Comparison of ENCODE assay signal across 1 cellular context in the genomic region with DNA sequence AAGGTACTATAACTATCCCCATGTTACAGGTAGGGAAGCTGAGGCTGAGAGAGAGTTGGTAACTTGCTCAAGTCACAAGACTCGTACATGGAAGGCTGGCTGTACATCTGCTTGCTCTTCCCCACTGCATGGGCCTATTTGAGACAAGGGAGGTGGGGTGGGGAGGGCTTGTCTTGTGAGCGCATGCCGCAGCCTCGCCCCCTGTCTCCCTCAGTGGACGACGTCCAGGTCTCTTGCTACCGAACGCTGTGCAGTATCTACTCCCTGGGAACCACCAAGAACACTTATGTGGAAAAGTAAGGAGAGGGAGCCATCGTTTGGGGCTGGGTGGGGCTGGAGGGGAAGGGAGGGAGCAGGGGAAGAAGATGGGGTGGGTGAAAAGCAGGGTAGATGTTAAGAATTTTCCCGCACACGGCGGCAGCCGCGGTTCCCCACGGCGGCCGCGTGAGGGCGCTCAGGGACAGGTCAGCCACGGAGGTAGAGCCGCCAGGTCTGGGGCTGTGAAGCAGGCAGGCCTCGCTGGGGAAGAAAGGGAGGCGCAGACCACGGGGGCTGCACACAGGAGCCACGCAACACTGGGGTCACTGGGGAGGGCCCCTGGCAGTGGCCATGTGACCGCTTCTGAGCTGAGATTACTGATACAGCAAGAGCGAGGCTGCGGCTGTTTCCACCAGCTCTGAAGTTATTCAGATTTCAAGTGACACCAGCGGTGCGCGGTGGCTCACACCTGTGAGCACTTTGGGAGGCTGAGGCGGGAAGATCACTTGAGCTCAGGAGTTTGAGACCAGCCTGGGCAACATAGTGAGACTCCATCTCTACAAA.
TF ChIP-seq lines count a peak whose summit lies in the region.

No MANE protein-coding gene starts in this region.

TF ChIP-seq in HEK293, 187 proteins besides CTCF, POLR2A, EP300 and RAD21 (continued from another document and continues in another):
- no peak for TF ChIP-seq ZNF621 (tag by site-specific recombination; IDR thresholded peaks at IDR 0.05)
- TF ChIP-seq, protein P1, sequence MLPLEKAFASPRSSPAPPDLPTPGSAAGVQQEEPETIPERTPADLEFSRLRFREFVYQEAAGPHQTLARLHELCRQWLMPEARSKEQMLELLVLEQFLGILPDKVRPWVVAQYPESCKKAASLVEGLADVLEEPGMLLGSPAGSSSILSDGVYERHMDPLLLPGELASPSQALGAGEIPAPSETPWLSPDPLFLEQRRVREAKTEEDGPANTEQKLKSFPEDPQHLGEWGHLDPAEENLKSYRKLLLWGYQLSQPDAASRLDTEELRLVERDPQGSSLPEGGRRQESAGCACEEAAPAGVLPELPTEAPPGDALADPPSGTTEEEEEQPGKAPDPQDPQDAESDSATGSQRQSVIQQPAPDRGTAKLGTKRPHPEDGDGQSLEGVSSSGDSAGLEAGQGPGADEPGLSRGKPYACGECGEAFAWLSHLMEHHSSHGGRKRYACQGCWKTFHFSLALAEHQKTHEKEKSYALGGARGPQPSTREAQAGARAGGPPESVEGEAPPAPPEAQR (tag by site-specific recombination; IDR thresholded peaks at IDR 0.05), result no peak
- TF ChIP-seq GFI1B (tag by site-specific recombination; IDR thresholded peaks at IDR 0.05), result no peak
- no peak for TF ChIP-seq ZNF433 (tag by site-specific recombination; IDR thresholded peaks at IDR 0.05; ENCODE audit: low read depth)
- no peak for TF ChIP-seq ZNF768 (tag by site-specific recombination; IDR thresholded peaks at IDR 0.05)
- no peak for TF ChIP-seq ZNF777 (tag by site-specific recombination; IDR thresholded peaks at IDR 0.05; ENCODE audit: borderline replicate concordance)
- TF ChIP-seq, protein P2, sequence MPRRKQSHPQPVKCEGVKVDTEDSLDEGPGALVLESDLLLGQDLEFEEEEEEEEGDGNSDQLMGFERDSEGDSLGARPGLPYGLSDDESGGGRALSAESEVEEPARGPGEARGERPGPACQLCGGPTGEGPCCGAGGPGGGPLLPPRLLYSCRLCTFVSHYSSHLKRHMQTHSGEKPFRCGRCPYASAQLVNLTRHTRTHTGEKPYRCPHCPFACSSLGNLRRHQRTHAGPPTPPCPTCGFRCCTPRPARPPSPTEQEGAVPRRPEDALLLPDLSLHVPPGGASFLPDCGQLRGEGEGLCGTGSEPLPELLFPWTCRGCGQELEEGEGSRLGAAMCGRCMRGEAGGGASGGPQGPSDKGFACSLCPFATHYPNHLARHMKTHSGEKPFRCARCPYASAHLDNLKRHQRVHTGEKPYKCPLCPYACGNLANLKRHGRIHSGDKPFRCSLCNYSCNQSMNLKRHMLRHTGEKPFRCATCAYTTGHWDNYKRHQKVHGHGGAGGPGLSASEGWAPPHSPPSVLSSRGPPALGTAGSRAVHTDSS (tag by site-specific recombination; IDR thresholded peaks at IDR 0.05), result no peak
- no peak for TF ChIP-seq ZNF785 (tag by site-specific recombination; IDR thresholded peaks at IDR 0.05)
- peak; percentile 65; the same call in 1 of the 2 replicates for TF ChIP-seq SCRT1 (tag by site-specific recombination; IDR thresholded peaks at IDR 0.05; ENCODE audit: borderline replicate concordance)
- no peak for TF ChIP-seq ZNF19 (tag by site-specific recombination; IDR thresholded peaks at IDR 0.05; ENCODE audit: low read depth)
- no peak for TF ChIP-seq ZNF664 (tag by site-specific recombination; IDR thresholded peaks at IDR 0.05)
- TF ChIP-seq ZNF48 (tag by site-specific recombination; IDR thresholded peaks at IDR 0.05), result no peak
- 0 out of 2 replicates have a peak, but pooled peaks have one; percentile 41 for TF ChIP-seq ZNF24 (tag by site-specific recombination; IDR thresholded peaks at IDR 0.05)
- peak; percentile 59 for TF ChIP-seq KLF1 (tag by site-specific recombination; IDR thresholded peaks at IDR 0.05)
- no peak for TF ChIP-seq ZNF677 (tag by site-specific recombination; IDR thresholded peaks at IDR 0.05)
- no peak for TF ChIP-seq PRDM1 (tag by site-specific recombination; IDR thresholded peaks at IDR 0.05)
- no peak for TF ChIP-seq ZNF830 (tag by site-specific recombination; IDR thresholded peaks at IDR 0.05; ENCODE audit: low read depth)
- no peak for TF ChIP-seq ZFP41 (tag by site-specific recombination; IDR thresholded peaks at IDR 0.05; ENCODE audit: borderline replicate concordance)
- no peak for TF ChIP-seq HOXC10 (CRISPR knock-in tag; IDR thresholded peaks at IDR 0.05)
- TF ChIP-seq ZNF140 (tag by site-specific recombination; IDR thresholded peaks at IDR 0.05), result no peak
- no peak for TF ChIP-seq BCL11A (tag by site-specific recombination; IDR thresholded peaks at IDR 0.05; ENCODE audit: low read depth)
- TF ChIP-seq ZNF560 (tag by site-specific recombination; IDR thresholded peaks at IDR 0.05; ENCODE audit: borderline replicate concordance), result no peak
- no peak for TF ChIP-seq MEIS1 (CRISPR knock-in tag; IDR thresholded peaks at IDR 0.05; ENCODE audit: borderline replicate concordance)
- TF ChIP-seq, protein P3, sequence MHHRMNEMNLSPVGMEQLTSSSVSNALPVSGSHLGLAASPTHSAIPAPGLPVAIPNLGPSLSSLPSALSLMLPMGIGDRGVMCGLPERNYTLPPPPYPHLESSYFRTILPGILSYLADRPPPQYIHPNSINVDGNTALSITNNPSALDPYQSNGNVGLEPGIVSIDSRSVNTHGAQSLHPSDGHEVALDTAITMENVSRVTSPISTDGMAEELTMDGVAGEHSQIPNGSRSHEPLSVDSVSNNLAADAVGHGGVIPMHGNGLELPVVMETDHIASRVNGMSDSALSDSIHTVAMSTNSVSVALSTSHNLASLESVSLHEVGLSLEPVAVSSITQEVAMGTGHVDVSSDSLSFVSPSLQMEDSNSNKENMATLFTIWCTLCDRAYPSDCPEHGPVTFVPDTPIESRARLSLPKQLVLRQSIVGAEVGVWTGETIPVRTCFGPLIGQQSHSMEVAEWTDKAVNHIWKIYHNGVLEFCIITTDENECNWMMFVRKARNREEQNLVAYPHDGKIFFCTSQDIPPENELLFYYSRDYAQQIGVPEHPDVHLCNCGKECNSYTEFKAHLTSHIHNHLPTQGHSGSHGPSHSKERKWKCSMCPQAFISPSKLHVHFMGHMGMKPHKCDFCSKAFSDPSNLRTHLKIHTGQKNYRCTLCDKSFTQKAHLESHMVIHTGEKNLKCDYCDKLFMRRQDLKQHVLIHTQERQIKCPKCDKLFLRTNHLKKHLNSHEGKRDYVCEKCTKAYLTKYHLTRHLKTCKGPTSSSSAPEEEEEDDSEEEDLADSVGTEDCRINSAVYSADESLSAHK (tag by site-specific recombination; IDR thresholded peaks at IDR 0.05), result no peak
- TF ChIP-seq, protein P4, sequence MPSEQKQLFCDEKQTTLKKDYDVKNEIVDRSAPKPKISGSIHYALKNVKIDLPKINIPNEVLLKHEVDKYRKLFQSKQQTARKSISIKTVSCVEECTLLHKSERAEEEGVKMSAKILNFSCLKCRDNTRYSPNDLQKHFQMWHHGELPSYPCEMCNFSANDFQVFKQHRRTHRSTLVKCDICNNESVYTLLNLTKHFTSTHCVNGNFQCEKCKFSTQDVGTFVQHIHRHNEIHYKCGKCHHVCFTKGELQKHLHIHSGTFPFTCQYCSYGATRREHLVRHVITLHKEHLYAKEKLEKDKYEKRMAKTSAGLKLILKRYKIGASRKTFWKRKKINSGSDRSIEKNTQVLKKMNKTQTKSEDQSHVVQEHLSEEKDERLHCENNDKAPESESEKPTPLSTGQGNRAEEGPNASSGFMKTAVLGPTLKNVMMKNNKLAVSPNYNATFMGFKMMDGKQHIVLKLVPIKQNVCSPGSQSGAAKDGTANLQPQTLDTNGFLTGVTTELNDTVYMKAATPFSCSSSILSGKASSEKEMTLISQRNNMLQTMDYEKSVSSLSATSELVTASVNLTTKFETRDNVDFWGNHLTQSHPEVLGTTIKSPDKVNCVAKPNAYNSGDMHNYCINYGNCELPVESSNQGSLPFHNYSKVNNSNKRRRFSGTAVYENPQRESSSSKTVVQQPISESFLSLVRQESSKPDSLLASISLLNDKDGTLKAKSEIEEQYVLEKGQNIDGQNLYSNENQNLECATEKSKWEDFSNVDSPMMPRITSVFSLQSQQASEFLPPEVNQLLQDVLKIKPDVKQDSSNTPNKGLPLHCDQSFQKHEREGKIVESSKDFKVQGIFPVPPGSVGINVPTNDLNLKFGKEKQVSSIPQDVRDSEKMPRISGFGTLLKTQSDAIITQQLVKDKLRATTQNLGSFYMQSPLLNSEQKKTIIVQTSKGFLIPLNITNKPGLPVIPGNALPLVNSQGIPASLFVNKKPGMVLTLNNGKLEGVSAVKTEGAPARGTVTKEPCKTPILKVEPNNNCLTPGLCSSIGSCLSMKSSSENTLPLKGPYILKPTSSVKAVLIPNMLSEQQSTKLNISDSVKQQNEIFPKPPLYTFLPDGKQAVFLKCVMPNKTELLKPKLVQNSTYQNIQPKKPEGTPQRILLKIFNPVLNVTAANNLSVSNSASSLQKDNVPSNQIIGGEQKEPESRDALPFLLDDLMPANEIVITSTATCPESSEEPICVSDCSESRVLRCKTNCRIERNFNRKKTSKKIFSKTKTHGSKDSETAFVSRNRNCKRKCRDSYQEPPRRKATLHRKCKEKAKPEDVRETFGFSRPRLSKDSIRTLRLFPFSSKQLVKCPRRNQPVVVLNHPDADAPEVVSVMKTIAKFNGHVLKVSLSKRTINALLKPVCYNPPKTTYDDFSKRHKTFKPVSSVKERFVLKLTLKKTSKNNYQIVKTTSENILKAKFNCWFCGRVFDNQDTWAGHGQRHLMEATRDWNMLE (tag by site-specific recombination; conservative IDR thresholded peaks at IDR 0.05; ENCODE audit: low read depth), result no peak
- TF ChIP-seq ZNF132 (tag by site-specific recombination; IDR thresholded peaks at IDR 0.05; ENCODE audit: borderline replicate concordance), result no peak
- TF ChIP-seq, protein P5, sequence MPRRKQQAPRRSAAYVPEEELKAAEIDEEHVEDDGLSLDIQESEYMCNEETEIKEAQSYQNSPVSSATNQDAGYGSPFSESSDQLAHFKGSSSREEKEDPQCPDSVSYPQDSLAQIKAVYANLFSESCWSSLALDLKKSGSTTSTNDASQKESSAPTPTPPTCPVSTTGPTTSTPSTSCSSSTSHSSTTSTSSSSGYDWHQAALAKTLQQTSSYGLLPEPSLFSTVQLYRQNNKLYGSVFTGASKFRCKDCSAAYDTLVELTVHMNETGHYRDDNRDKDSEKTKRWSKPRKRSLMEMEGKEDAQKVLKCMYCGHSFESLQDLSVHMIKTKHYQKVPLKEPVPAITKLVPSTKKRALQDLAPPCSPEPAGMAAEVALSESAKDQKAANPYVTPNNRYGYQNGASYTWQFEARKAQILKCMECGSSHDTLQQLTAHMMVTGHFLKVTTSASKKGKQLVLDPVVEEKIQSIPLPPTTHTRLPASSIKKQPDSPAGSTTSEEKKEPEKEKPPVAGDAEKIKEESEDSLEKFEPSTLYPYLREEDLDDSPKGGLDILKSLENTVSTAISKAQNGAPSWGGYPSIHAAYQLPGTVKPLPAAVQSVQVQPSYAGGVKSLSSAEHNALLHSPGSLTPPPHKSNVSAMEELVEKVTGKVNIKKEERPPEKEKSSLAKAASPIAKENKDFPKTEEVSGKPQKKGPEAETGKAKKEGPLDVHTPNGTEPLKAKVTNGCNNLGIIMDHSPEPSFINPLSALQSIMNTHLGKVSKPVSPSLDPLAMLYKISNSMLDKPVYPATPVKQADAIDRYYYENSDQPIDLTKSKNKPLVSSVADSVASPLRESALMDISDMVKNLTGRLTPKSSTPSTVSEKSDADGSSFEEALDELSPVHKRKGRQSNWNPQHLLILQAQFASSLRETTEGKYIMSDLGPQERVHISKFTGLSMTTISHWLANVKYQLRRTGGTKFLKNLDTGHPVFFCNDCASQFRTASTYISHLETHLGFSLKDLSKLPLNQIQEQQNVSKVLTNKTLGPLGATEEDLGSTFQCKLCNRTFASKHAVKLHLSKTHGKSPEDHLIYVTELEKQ (tag by site-specific recombination; IDR thresholded peaks at IDR 0.05; ENCODE audit: borderline replicate concordance), result no peak
- TF ChIP-seq, protein P6, sequence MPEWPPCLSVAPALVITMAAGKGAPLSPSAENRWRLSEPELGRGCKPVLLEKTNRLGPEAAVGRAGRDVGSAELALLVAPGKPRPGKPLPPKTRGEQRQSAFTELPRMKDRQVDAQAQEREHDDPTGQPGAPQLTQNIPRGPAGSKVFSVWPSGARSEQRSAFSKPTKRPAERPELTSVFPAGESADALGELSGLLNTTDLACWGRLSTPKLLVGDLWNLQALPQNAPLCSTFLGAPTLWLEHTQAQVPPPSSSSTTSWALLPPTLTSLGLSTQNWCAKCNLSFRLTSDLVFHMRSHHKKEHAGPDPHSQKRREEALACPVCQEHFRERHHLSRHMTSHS (tag by site-specific recombination; IDR thresholded peaks at IDR 0.05), result no peak
- no peak for TF ChIP-seq ZFP3 (tag by site-specific recombination; IDR thresholded peaks at IDR 0.05; ENCODE audit: low read depth)
- TF ChIP-seq, protein P7, sequence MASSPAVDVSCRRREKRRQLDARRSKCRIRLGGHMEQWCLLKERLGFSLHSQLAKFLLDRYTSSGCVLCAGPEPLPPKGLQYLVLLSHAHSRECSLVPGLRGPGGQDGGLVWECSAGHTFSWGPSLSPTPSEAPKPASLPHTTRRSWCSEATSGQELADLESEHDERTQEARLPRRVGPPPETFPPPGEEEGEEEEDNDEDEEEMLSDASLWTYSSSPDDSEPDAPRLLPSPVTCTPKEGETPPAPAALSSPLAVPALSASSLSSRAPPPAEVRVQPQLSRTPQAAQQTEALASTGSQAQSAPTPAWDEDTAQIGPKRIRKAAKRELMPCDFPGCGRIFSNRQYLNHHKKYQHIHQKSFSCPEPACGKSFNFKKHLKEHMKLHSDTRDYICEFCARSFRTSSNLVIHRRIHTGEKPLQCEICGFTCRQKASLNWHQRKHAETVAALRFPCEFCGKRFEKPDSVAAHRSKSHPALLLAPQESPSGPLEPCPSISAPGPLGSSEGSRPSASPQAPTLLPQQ (tag by site-specific recombination; IDR thresholded peaks at IDR 0.05), result peak; percentile 50; the same call in 1 of the 2 replicates
- no peak for TF ChIP-seq ZNF248 (tag by site-specific recombination; IDR thresholded peaks at IDR 0.05)
